21 cellular contexts compared by ENCODE assay signal in genomic region chr21:22364163-22364562, GRCh38.
DNase-seq lines count a peak whose midpoint lies in the region; ATAC-seq, FAIRE-seq and TF ChIP-seq lines count a peak whose summit lies in the region.
"Had no signal": no experiment of that assay in that cellular context is flagged by ENCODE, and none has a peak within 500 bp of the region (broad histone marks: within the 10 kb centered on the region; RNA-seq: fewer than 3 reads in every experiment).

No MANE protein-coding gene starts in this region.

- H3K4me3 Mint-ChIP-seq in endodermal cell = no peak overlapping the region
- H3K4me3 Mint-ChIP-seq: B cell; CD4-positive, alpha-beta T cell; CD8-positive, alpha-beta T cell had no signal

- TF ChIP-seq POLR2A in A549 (IDR thresholded peaks at IDR 0.05; ENCODE audit: low read length) (no peak), IMR-90 (IDR thresholded peaks at IDR 0.05; ENCODE audit: low read depth, low read length) (no peak), K562 (conservative IDR thresholded peaks at IDR 0.05) (no peak), erythroblast (IDR thresholded peaks at IDR 0.05; ENCODE audit: low read length) (no peak)

- H3K9me3 ChIP-seq in A549 (no peaks in the 10 kb centered on the region), DND-41 (ENCODE audit: insufficient read depth, low read length, severe bottlenecking) (no peaks in the 10 kb centered on the region), IMR-90 (ENCODE audit: control insufficient read depth, insufficient read depth, low read length) (peaks cover 9% of the 10 kb centered on the region), K562 (replicated peaks; ENCODE audit: control insufficient read depth, insufficient read depth, low read depth, low read length) (no peaks in the 10 kb centered on the region), endodermal cell (ENCODE audit: control insufficient read depth, low read length) (peaks cover 23% of the 10 kb centered on the region)
- H3K9me3 ChIP-seq: BLaER1 treated with 17β-estradiol and CSF1 and Interleukin-3, amounts not matched to agents 10 nM and 100 nM had no signal

- H2BK120ac ChIP-seq in IMR-90 (ENCODE audit: low read depth, low read length) = no peak overlapping the region

- no peak overlapping the region for H2BK15ac ChIP-seq in IMR-90 (ENCODE audit: low read depth, low read length)

- BruUV-seq in IMR-90 (replicated peaks; lab: Mats Ljungman, UMichigan) (no TSS peak), K562 (replicated peaks; lab: Mats Ljungman, UMichigan) (no TSS peak)

- no peak overlapping the region for H3K4ac ChIP-seq in IMR-90 (ENCODE audit: low read depth, low read length)

- H2AK5ac ChIP-seq in IMR-90 (ENCODE audit: low read depth, low read length) = no peak overlapping the region

- no peaks in the 10 kb centered on the region for H3K27me3 Mint-ChIP-seq in endodermal cell (ENCODE audit: insufficient read depth)
- H3K27me3 Mint-ChIP-seq: B cell; CD4-positive, alpha-beta T cell had no signal

- CTCF ChIA-PET in A549 (lab: Yijun Ruan, JAX) (no interaction called here), IMR-90 (lab: Yijun Ruan, JAX) (no interaction called here), K562 (lab: Yijun Ruan, JAX; ENCODE audit: low intra/inter-chr PET ratio) (no interaction called here)

- no peaks in the 10 kb centered on the region for H3K27me3 ChIP-seq in DND-41 (ENCODE audit: insufficient read depth, low read length, poor library complexity)
- H3K27me3 ChIP-seq in IMR-90 (ENCODE audit: control insufficient read depth, insufficient read depth, low read length) = no peaks in the 10 kb centered on the region
- no peaks in the 10 kb centered on the region for H3K27me3 ChIP-seq in K562 (ENCODE audit: control insufficient read depth in 2 of 2, insufficient read depth in 2 of 2, low read length in 2 of 2)
- H3K27me3 ChIP-seq in endodermal cell (ENCODE audit: control insufficient read depth, insufficient read depth, low read length, poor library complexity, severe bottlenecking) = no peaks in the 10 kb centered on the region
- H3K27me3 ChIP-seq: BLaER1 treated with 17β-estradiol and CSF1 and Interleukin-3, amounts not matched to agents 10 nM and 100 nM had no signal

- H3K79me2 ChIP-seq in DND-41 (ENCODE audit: insufficient read depth, low read length) (no peaks in the 10 kb centered on the region), K562 (ENCODE audit: control insufficient read depth, insufficient read depth, low read length) (no peaks in the 10 kb centered on the region)

- no peak overlapping the region for H2AK9ac ChIP-seq in IMR-90 (replicated peaks; ENCODE audit: low read depth, low read length, poor library complexity)

- no peaks in the 10 kb centered on the region for H3K9me1 ChIP-seq in IMR-90 (ENCODE audit: insufficient read depth, low read length)
- H3K9me1 ChIP-seq in K562 (ENCODE audit: control insufficient read depth, insufficient read depth, low read length) = no peaks in the 10 kb centered on the region

- FAIRE-seq in A549 (lab: Jason Lieb, UNC) (no peak), K562 (lab: Jason Lieb, UNC) (no peak)
- FAIRE-seq: D721Med, GM12891, GM18507 had no signal

- 5% methylated on average over 5 of the region's 5 CpGs for WGBS in A549 (ENCODE audit: missing lambda C conversion rate)
- no CpG with 5 or more reads among the region's 5 CpGs for WGBS in IMR-90 (ENCODE audit: extremely low coverage in 2 of 2, insufficient read length in 1 of 2), 2 experiments
- 53% methylated on average over 5 of the region's 5 CpGs for WGBS in K562 (ENCODE audit: insufficient coverage, low coverage, missing lambda C conversion rate)
- 94 to 100% methylated on average over 1 to 5 of the region's 5 CpGs for WGBS in endodermal cell (ENCODE audit: insufficient coverage in 1 of 2, insufficient read length in 1 of 2), 2 experiments

- H3K4me1 ChIP-seq in A549 (no peaks in the 10 kb centered on the region), DND-41 (ENCODE audit: insufficient read depth, low read length) (no peaks in the 10 kb centered on the region), IMR-90 (ENCODE audit: control insufficient read depth, insufficient read depth, low read length) (no peaks in the 10 kb centered on the region), K562 (replicated peaks in 1 of 2; ENCODE audit: control insufficient read depth in 2 of 2, insufficient read depth in 2 of 2, low read length in 2 of 2) (no peaks in the 10 kb centered on the region), endodermal cell (ENCODE audit: control insufficient read depth, insufficient read depth, low read length) (no peaks in the 10 kb centered on the region)
- H3K4me1 ChIP-seq: BLaER1 treated with 17β-estradiol and CSF1 and Interleukin-3, amounts not matched to agents 10 nM and 100 nM had no signal

- no peak for ATAC-seq in A549
- no peak for ATAC-seq in DND-41 (ENCODE audit: insufficient read depth, low read depth)
- no peak for ATAC-seq in IMR-90 (ENCODE audit: low read depth)
- ATAC-seq in K562 = no peak
- ATAC-seq in GM21381 (IDR thresholded peaks at IDR 0.05; ENCODE audit: unreplicated experiment) = no peak
- ATAC-seq: CD8-positive, alpha-beta T cell had no signal

- dilution Hi-C loops in IMR-90 (cut with HindIII; ENCODE audit: low sequenced_read_pairs, unreplicated experiment) = no loop called here

- H4K20me1 ChIP-seq in DND-41 (ENCODE audit: insufficient read depth, low read length) (no peaks in the 10 kb centered on the region), IMR-90 (ENCODE audit: insufficient read depth, low read length) (no peaks in the 10 kb centered on the region), K562 (replicated peaks; ENCODE audit: control insufficient read depth, insufficient read depth, low read length) (no peaks in the 10 kb centered on the region)
- H4K20me1 ChIP-seq: BLaER1 treated with 17β-estradiol and CSF1 and Interleukin-3, amounts not matched to agents 10 nM and 100 nM had no signal

- no peak overlapping the region for H4K8ac ChIP-seq in IMR-90 (ENCODE audit: low read depth in 2 of 2, low read length in 2 of 2)

- no peak overlapping the region for H4K91ac ChIP-seq in IMR-90 (ENCODE audit: insufficient read depth, low read depth, low read length)

- no peak overlapping the region for H3K27ac Mint-ChIP-seq in endodermal cell
- H3K27ac Mint-ChIP-seq: B cell; CD4-positive, alpha-beta T cell; CD8-positive, alpha-beta T cell had no signal

- H3K4me2 ChIP-seq in A549 = no peak overlapping the region
- no peak overlapping the region for H3K4me2 ChIP-seq in DND-41 (ENCODE audit: insufficient read depth, low read length)
- no peak overlapping the region for H3K4me2 ChIP-seq in IMR-90 (ENCODE audit: low read depth, low read length)
- H3K4me2 ChIP-seq in K562 (ENCODE audit: insufficient read depth, low read length) = no peak overlapping the region
- H3K4me2 ChIP-seq: BLaER1 treated with 17β-estradiol and CSF1 and Interleukin-3, amounts not matched to agents 10 nM and 100 nM had no signal

- H2AFZ ChIP-seq in DND-41 (ENCODE audit: low read depth, low read length) (peak overlapping the region; percentile 53; the same call in 1 of the 2 replicates), IMR-90 (replicated peaks; ENCODE audit: low read length, poor library complexity) (no peak overlapping the region), K562 (ENCODE audit: low read depth, low read length) (no peak overlapping the region)

- POLR2A ChIA-PET in A549 (lab: Yijun Ruan, JAX) (no interaction called here), IMR-90 (lab: Charles Lee; ENCODE audit: unreplicated experiment) (no interaction called here), K562 (lab: Yijun Ruan, JAX) (no interaction called here)

- no peak for DNase-seq in A549 (ENCODE audit: low read depth in 1 of 2, low spot score in 1 of 2)
- DNase-seq in DND-41 = no peak
- DNase-seq in IMR-90 = no peak
- no peak for DNase-seq in K562 (ENCODE audit: extremely low read depth in 1 of 4, low spot score in 3 of 4)
- no peak for DNase-seq in LoVo (ENCODE audit: low spot score)
- no peak for DNase-seq in endodermal cell
- no peak for DNase-seq in erythroblast (lab: John Stamatoyannopoulos, UW)
- DNase-seq: 8988T; AML-193; Calu3; CD4-positive, alpha-beta T cell; CD8-positive, alpha-beta T cell; DMS79; GF-D8 had no signal

- no peak for TF ChIP-seq CTCF in A549 (IDR thresholded peaks at IDR 0.05)
- TF ChIP-seq CTCF in DND-41 (IDR thresholded peaks at IDR 0.05; ENCODE audit: borderline replicate concordance, extremely low read depth, low read length, poor library complexity, severe bottlenecking) = no peak
- TF ChIP-seq CTCF in IMR-90 (conservative IDR thresholded peaks at IDR 0.05; ENCODE audit: low read depth, low read length) = no peak
- no peak for TF ChIP-seq CTCF in K562 (IDR thresholded peaks at IDR 0.05 in 2 of 3, conservative IDR thresholded peaks at IDR 0.05 in 1 of 3; ENCODE audit: insufficient read depth in 2 of 3, low read depth in 1 of 3, low read length in 3 of 3)
- no peak for TF ChIP-seq CTCF in endodermal cell (conservative IDR thresholded peaks at IDR 0.05)

- no peak for TF ChIP-seq RAD21 in A549 (conservative IDR thresholded peaks at IDR 0.05 in 1 of 2, IDR thresholded peaks at IDR 0.05 in 1 of 2)
- TF ChIP-seq RAD21 in IMR-90 (IDR thresholded peaks at IDR 0.05; ENCODE audit: low read length) = no peak
- TF ChIP-seq RAD21 in K562 (CRISPR knock-in tag; conservative IDR thresholded peaks at IDR 0.05 in 1 of 2, IDR thresholded peaks at IDR 0.05 in 1 of 2) = no peak

- H3K36me3 Mint-ChIP-seq in endodermal cell (ENCODE audit: low read depth) = no peaks in the 10 kb centered on the region
- H3K36me3 Mint-ChIP-seq: CD8-positive, alpha-beta T cell had no signal

- no peak overlapping the region for H3K56ac ChIP-seq in IMR-90 (ENCODE audit: extremely low read depth, insufficient read depth, low read length)

- no peak overlapping the region for H3K14ac ChIP-seq in IMR-90 (replicated peaks; ENCODE audit: low read depth, low read length)

- in situ Hi-C loops in IMR-90 (cut with MboI; ENCODE audit: low sequenced_read_pairs) = no loop called here
- in situ Hi-C loops in K562 (cut with MboI) = no loop called here

- H3K9ac ChIP-seq in DND-41 (ENCODE audit: low read depth, low read length) (no peak overlapping the region), IMR-90 (ENCODE audit: low read depth, low read length) (no peak overlapping the region), K562 (ENCODE audit: insufficient read depth in 1 of 2, low read depth in 2 of 2, low read length in 2 of 2) (no peak overlapping the region), endodermal cell (ENCODE audit: extremely low read depth, low read length, poor library complexity, severe bottlenecking) (no peak overlapping the region)
- H3K9ac ChIP-seq: BLaER1 treated with 17β-estradiol and CSF1 and Interleukin-3, amounts not matched to agents 10 nM and 100 nM had no signal

- no peaks in the 10 kb centered on the region for H3K4me1 Mint-ChIP-seq in endodermal cell
- H3K4me1 Mint-ChIP-seq: B cell had no signal

- no peaks in the 10 kb centered on the region for H3K79me1 ChIP-seq in IMR-90 (ENCODE audit: low read depth in 1 of 2, low read length in 2 of 2)

- H3K36me3 ChIP-seq in DND-41 (ENCODE audit: insufficient read depth, low read length) = no peaks in the 10 kb centered on the region
- H3K36me3 ChIP-seq in IMR-90 (ENCODE audit: control insufficient read depth, insufficient read depth, low read length) = no peaks in the 10 kb centered on the region
- H3K36me3 ChIP-seq in K562 (ENCODE audit: control insufficient read depth, insufficient read depth, low read length) = no peaks in the 10 kb centered on the region
- no peaks in the 10 kb centered on the region for H3K36me3 ChIP-seq in endodermal cell (ENCODE audit: control insufficient read depth, insufficient read depth, low read length)
- H3K36me3 ChIP-seq: BLaER1 treated with 17β-estradiol and CSF1 and Interleukin-3, amounts not matched to agents 10 nM and 100 nM had no signal

- H3K9me3 Mint-ChIP-seq in endodermal cell = peaks cover 22% of the 10 kb centered on the region
- H3K9me3 Mint-ChIP-seq: CD4-positive, alpha-beta T cell; CD8-positive, alpha-beta T cell had no signal

- intact Hi-C loops in IMR-90 (cut with micrococcal nuclease) (no loop called here), K562 (cut with micrococcal nuclease) (no loop called here)

- no peak overlapping the region for H3K23ac ChIP-seq in IMR-90 (ENCODE audit: low read depth, low read length)

- no peak overlapping the region for H3K18ac ChIP-seq in IMR-90 (ENCODE audit: low read depth, low read length)

- no peak overlapping the region for H2BK5ac ChIP-seq in IMR-90 (ENCODE audit: low read depth, low read length, poor library complexity, severe bottlenecking)

- no peak overlapping the region for H3K4me3 ChIP-seq in A549
- no peak overlapping the region for H3K4me3 ChIP-seq in DND-41 (ENCODE audit: low read depth in 1 of 2, low read length in 2 of 2)
- no peak overlapping the region for H3K4me3 ChIP-seq in IMR-90 (ENCODE audit: insufficient read depth, low read depth, low read length)
- no peak overlapping the region for H3K4me3 ChIP-seq in K562
- no peak overlapping the region for H3K4me3 ChIP-seq in endodermal cell (ENCODE audit: low read length)
- H3K4me3 ChIP-seq: BLaER1 treated with 17β-estradiol and CSF1 and Interleukin-3, amounts not matched to agents 10 nM and 100 nM had no signal

- TF ChIP-seq EP300 in A549 (IDR thresholded peaks at IDR 0.05) (no peak), K562 (IDR thresholded peaks at IDR 0.05; ENCODE audit: low read length) (no peak)

- H2BK20ac ChIP-seq in IMR-90 (ENCODE audit: low read depth, low read length) = no peak overlapping the region

- H3K27ac ChIP-seq in A549 (no peak overlapping the region), DND-41 (ENCODE audit: low read length) (no peak overlapping the region), IMR-90 (ENCODE audit: insufficient read depth, low read length) (no peak overlapping the region), K562 (ENCODE audit: extremely low read depth, low read depth, low read length) (no peak overlapping the region), endodermal cell (ENCODE audit: low read depth, low read length) (no peak overlapping the region)
- H3K27ac ChIP-seq: BLaER1 treated with 17β-estradiol and CSF1 and Interleukin-3, amounts not matched to agents 10 nM and 100 nM; C4-2B had no signal

- H4K5ac ChIP-seq in IMR-90 (ENCODE audit: low read depth, low read length) = no peak overlapping the region

Comparison
In these comparisons a context has a peak if more than half of its experiments do, and no peak if none do; other contexts are left out.
1. Of the 35 proteins assayed by ChIP-seq in both K562 and A549: peak only in K562: none; only in A549: none; in both: MAFK; in neither: 34.